In genomic region chr6:157172088-157172768, GRCh38 we compare ENCODE assay signal across 26 cellular contexts.
DNase-seq lines count a peak whose midpoint lies in the region; ATAC-seq, FAIRE-seq and TF ChIP-seq lines count a peak whose summit lies in the region.
"Had no signal": no experiment of that assay in that cellular context is flagged by ENCODE, and none has a peak within 500 bp of the region (broad histone marks: within the 10 kb centered on the region; RNA-seq: fewer than 3 reads in every experiment).

No MANE protein-coding gene starts in this region.

- in situ Hi-C loops in HepG2 (cut with HindIII; ENCODE audit: extremely low pct_ligation_motif_present, low pct_unique_long_range_greater_than_20kb), result no loop called here

- H3K36me3 Mint-ChIP-seq in CD14-positive monocyte, result peaks cover 46 to 51% of the 10 kb centered on the region in 2 donors

- H3K27me3 Mint-ChIP-seq in CD14-positive monocyte (ENCODE audit: low read depth in 3 of 3), result no peaks in the 10 kb centered on the region
- H3K27me3 Mint-ChIP-seq: activated CD4-positive, alpha-beta memory T cell treated with anti-CD3 and anti-CD28 coated beads for 36 hours; activated naive CD8-positive, alpha-beta T cell; activated T-helper 17 cell treated with anti-CD3 and anti-CD28 coated beads, Interleukin-2, amount 50 U/mL, for 72 hours; naive thymus-derived CD8-positive, alpha-beta T cell; stimulated activated naive CD8-positive, alpha-beta T cell treated with anti-CD3 and anti-CD28 coated beads, Interleukin-15, amount 100 ng/mL, for 72 hours had no signal

- no peak for TF ChIP-seq RAD21 in HepG2 (CRISPR knock-in tag; IDR thresholded peaks at IDR 0.05)

- H3K9ac ChIP-seq in HepG2 (ENCODE audit: insufficient read depth, low read depth, low read length), result no peak overlapping the region

- H2AFZ ChIP-seq in HepG2 (ENCODE audit: low read length), result no peak overlapping the region

- CTCF ChIA-PET in HepG2 (lab: Yijun Ruan, JAX; ENCODE audit: low intra/inter-chr PET ratio, low total read pairs), result no interaction called here

- H3K36me3 ChIP-seq in HepG2 (replicated peaks in 1 of 2; ENCODE audit: control insufficient read depth in 1 of 2, insufficient read depth in 2 of 2, low read length in 2 of 2) (peaks cover 3 to 41% of the 10 kb centered on the region in 2 experiments; a peak in 4 of 5 replicates), right lobe of liver (peaks cover 0 to 9% (median under 1%) of the 10 kb centered on the region in 4 donors), adrenal gland (replicated peaks in 1 of 2) (no peaks in the 10 kb centered on the region)

- POLR2A ChIA-PET in HepG2 (lab: Yijun Ruan, JAX), result no interaction called here

- peaks cover 9% of the 10 kb centered on the region for H3K4me1 Mint-ChIP-seq in CD14-positive monocyte
- H3K4me1 Mint-ChIP-seq: activated T-helper 17 cell treated with anti-CD3 and anti-CD28 coated beads, Interleukin-2, amount 50 U/mL, for 72 hours; stimulated activated naive CD8-positive, alpha-beta T cell treated with anti-CD3 and anti-CD28 coated beads, Interleukin-15, amount 100 ng/mL, for 72 hours had no signal

- H3K9me3 ChIP-seq in HepG2 (ENCODE audit: low read length) (no peaks in the 10 kb centered on the region), right lobe of liver (no peaks in the 10 kb centered on the region), adrenal gland (replicated peaks in 1 of 3) (no peaks in the 10 kb centered on the region)
- H3K9me3 ChIP-seq: BE2C, tibial artery had no signal

- no peak overlapping the region for H3K4me3 ChIP-seq in HepG2 (replicated peaks in 1 of 3; ENCODE audit: insufficient read depth in 1 of 3, low read depth in 2 of 3, low read length in 3 of 3)
- H3K4me3 ChIP-seq in right lobe of liver, result no peak overlapping the region
- H3K4me3 ChIP-seq in adrenal gland, result no peak overlapping the region
- H3K4me3 ChIP-seq: skin epidermis, tibial artery had no signal

- BruUV-seq in HepG2 (replicated peaks; lab: Mats Ljungman, UMichigan), result no TSS peak

- no peak overlapping the region for H3K27ac Mint-ChIP-seq in CD14-positive monocyte
- H3K27ac Mint-ChIP-seq: activated CD4-positive, alpha-beta memory T cell treated with anti-CD3 and anti-CD28 coated beads for 36 hours; activated naive CD8-positive, alpha-beta T cell; activated T-helper 17 cell treated with anti-CD3 and anti-CD28 coated beads, Interleukin-2, amount 50 U/mL, for 72 hours; stimulated activated naive CD8-positive, alpha-beta T cell treated with anti-CD3 and anti-CD28 coated beads, Interleukin-15, amount 100 ng/mL, for 72 hours had no signal

- no peak for TF ChIP-seq CTCF in HepG2 (CRISPR knock-in tag; IDR thresholded peaks at IDR 0.05)
- TF ChIP-seq CTCF in right lobe of liver (IDR thresholded peaks at IDR 0.05), result no peak
- no peak for TF ChIP-seq CTCF in adrenal gland (IDR thresholded peaks at IDR 0.05)
- no peak for TF ChIP-seq CTCF in CD14-positive monocyte (IDR thresholded peaks at IDR 0.05)

- H3K4me2 ChIP-seq in HepG2 (ENCODE audit: low read depth, low read length), result no peak overlapping the region

- no peak for TF ChIP-seq EP300 in HepG2 (IDR thresholded peaks at IDR 0.05; ENCODE audit: low read depth in 2 of 2, low read length in 2 of 2)
- TF ChIP-seq EP300 in HepG2 (CRISPR knock-in tag; IDR thresholded peaks at IDR 0.05; ENCODE audit: borderline replicate concordance), result no peak

- H3K27ac ChIP-seq in HepG2 (ENCODE audit: extremely low read length, insufficient read depth, low read length) (no peak overlapping the region), right lobe of liver (no peak overlapping the region), adrenal gland (peak overlapping the region in 2 of 5 donors; percentile 0 to 5)
- H3K27ac ChIP-seq: skin epidermis, tibial artery had no signal

- DNase-seq in HepG2 (ENCODE audit: low spot score), result no peak
- no peak for DNase-seq in right lobe of liver
- peak in 6 of 7 donors; percentile 45 to 68 (median 54) for DNase-seq in adrenal gland
- DNase-seq in foreskin melanocyte, result peak; percentile 48
- no peak for DNase-seq in stimulated activated CD4-positive, alpha-beta T cell treated with anti-CD3 and anti-CD28 coated beads, Interleukin-4, amount 100 ng/mL, for 4 hours
- DNase-seq in CD14-positive monocyte (ENCODE audit: low spot score), result no peak
- no peak for DNase-seq in NCI-H2171 treated with DMSO at 0.1 percent for 48 hours (lab: John Stamatoyannopoulos, UW)
- DNase-seq: activated CD4-positive, alpha-beta memory T cell treated with anti-CD3 and anti-CD28 coated beads for 36 hours; aorta; BE2C; dermis blood vessel endothelial cell; HCEC 1CT; Karpas-422; kidney; naive thymus-derived CD8-positive, alpha-beta T cell; NCI-H187; NCI-H526 treated with DMSO at 0.1 percent for 48 hours; stimulated activated CD8-positive, alpha-beta memory T cell treated with anti-CD3 and anti-CD28 coated beads, Interleukin-4, amount 100 ng/mL, for 48 hours; stimulated activated naive CD8-positive, alpha-beta T cell treated with anti-CD3 and anti-CD28 coated beads, Interleukin-15, amount 100 ng/mL, for 72 hours; T-helper 1 cell; tibial artery had no signal

- no peaks in the 10 kb centered on the region for H3K79me2 ChIP-seq in HepG2 (ENCODE audit: insufficient read depth, low read length)

- H3K9me3 Mint-ChIP-seq in CD14-positive monocyte, result no peaks in the 10 kb centered on the region
- H3K9me3 Mint-ChIP-seq: activated CD4-positive, alpha-beta memory T cell treated with anti-CD3 and anti-CD28 coated beads for 36 hours; activated T-helper 17 cell treated with anti-CD3 and anti-CD28 coated beads, Interleukin-2, amount 50 U/mL, for 72 hours; naive thymus-derived CD8-positive, alpha-beta T cell; stimulated activated naive CD8-positive, alpha-beta T cell treated with anti-CD3 and anti-CD28 coated beads, Interleukin-15, amount 100 ng/mL, for 72 hours had no signal

- FAIRE-seq in HepG2 (lab: Jason Lieb, UNC), result no peak
- FAIRE-seq: GM18507, kidney had no signal

- TF ChIP-seq POLR2A in HepG2 (IDR thresholded peaks at IDR 0.05; ENCODE audit: insufficient read depth in 1 of 2, low read depth in 2 of 2, low read length in 2 of 2) (no peak), right lobe of liver (IDR thresholded peaks at IDR 0.05) (no peak), adrenal gland (IDR thresholded peaks at IDR 0.05) (no peak)

- intact Hi-C loops in HepG2 (cut with micrococcal nuclease; ENCODE audit: unreplicated experiment), result no loop called here
- intact Hi-C loops in right lobe of liver (cut with DNase I), result no loop called here
- intact Hi-C loops in adrenal gland (cut with DNase I), result no loop called here
- intact Hi-C loops in CD14-positive monocyte (cut with micrococcal nuclease), result no loop called here

- no peak overlapping the region for H3K4me3 Mint-ChIP-seq in CD14-positive monocyte
- H3K4me3 Mint-ChIP-seq: activated CD4-positive, alpha-beta memory T cell treated with anti-CD3 and anti-CD28 coated beads for 36 hours; activated naive CD8-positive, alpha-beta T cell; activated T-helper 17 cell treated with anti-CD3 and anti-CD28 coated beads, Interleukin-2, amount 50 U/mL, for 72 hours; naive thymus-derived CD8-positive, alpha-beta T cell; stimulated activated naive CD8-positive, alpha-beta T cell treated with anti-CD3 and anti-CD28 coated beads, Interleukin-15, amount 100 ng/mL, for 72 hours had no signal

- ATAC-seq in HepG2 (no peak), right lobe of liver (no peak), GM21423 (IDR thresholded peaks at IDR 0.05; ENCODE audit: unreplicated experiment) (no peak)
- ATAC-seq: activated T-helper 17 cell treated with anti-CD3 and anti-CD28 coated beads, Interleukin-2, amount 50 U/mL, for 72 hours; naive thymus-derived CD8-positive, alpha-beta T cell; stimulated activated naive CD8-positive, alpha-beta T cell treated with anti-CD3 and anti-CD28 coated beads, Interleukin-15, amount 100 ng/mL, for 72 hours had no signal

- H3K4me1 ChIP-seq in HepG2 (ENCODE audit: insufficient read depth, low read length) (peaks cover 4% of the 10 kb centered on the region), right lobe of liver (no peaks in the 10 kb centered on the region), adrenal gland (replicated peaks in 1 of 2) (peaks cover 0 to 13% of the 10 kb centered on the region in 2 donors)

- H3K27me3 ChIP-seq in HepG2 (ENCODE audit: control insufficient read depth in 1 of 2, insufficient read depth in 2 of 2, low read length in 2 of 2) (no peaks in the 10 kb centered on the region), right lobe of liver (no peaks in the 10 kb centered on the region), adrenal gland (no peaks in the 10 kb centered on the region)
- H3K27me3 ChIP-seq: BE2C, tibial artery had no signal

- 97% methylated on average over 12 of the region's 12 CpGs for WGBS in HepG2 (ENCODE audit: low lambda C conversion rate)
- 91% methylated on average over 11 of the region's 12 CpGs for WGBS in right lobe of liver (ENCODE audit: insufficient coverage, low coverage, low lambda C conversion rate, missing lambda C conversion rate)
- 58 to 69% (median 63%) methylated on average over 12 of the region's 12 CpGs for WGBS in adrenal gland, 4 donors

- H4K20me1 ChIP-seq in HepG2 (ENCODE audit: insufficient read depth, low read length), result no peaks in the 10 kb centered on the region

TF ChIP-seq in HepG2, 621 proteins besides CTCF, POLR2A, EP300 and RAD21:
- TF ChIP-seq RBM22 (optimal IDR thresholded peaks at IDR 0.05; ENCODE audit: low read length) (peak; percentile 32), MATR3 (CRISPR knock-in tag; IDR thresholded peaks at IDR 0.05) (no peak)

Comparison
In these comparisons a context has a peak if more than half of its experiments do, and no peak if none do; other contexts are left out.
1. DNase-seq: peak in adrenal gland (6 of 7) and foreskin melanocyte (single experiment); none in HepG2 (single experiment), right lobe of liver (0 of 3), stimulated activated CD4-positive, alpha-beta T cell treated with anti-CD3 and anti-CD28 coated beads, Interleukin-4, amount 100 ng/mL, for 4 hours (0 of 2), CD14-positive monocyte (single experiment) and NCI-H2171 treated with DMSO at 0.1 percent for 48 hours (single experiment).